1 cellular context compared by ENCODE assay signal in the genomic region with DNA sequence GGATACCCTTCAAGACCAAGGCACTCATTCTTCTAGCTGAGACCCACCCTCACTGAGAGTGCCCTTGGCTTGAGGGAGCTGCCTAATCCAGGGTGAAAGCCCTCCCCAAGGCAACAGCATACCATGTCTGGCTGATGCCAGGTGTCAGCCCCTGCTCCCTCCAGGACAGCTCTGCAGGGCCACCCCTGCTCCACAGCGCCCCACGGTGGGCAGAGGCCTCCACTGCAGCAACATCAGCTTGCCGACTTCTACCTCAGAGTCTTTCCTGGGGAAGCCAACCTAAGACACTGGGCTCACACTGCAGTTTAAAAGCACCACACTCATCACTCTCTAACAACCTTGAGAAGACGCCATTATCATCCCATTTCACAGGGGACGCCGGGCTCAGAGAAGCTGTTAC.
TF ChIP-seq lines count a peak whose summit lies in the region.

No MANE protein-coding gene starts in this region.

TF ChIP-seq in K562, 482 proteins besides CTCF, POLR2A, EP300 and RAD21:
- TF ChIP-seq, protein P1, sequence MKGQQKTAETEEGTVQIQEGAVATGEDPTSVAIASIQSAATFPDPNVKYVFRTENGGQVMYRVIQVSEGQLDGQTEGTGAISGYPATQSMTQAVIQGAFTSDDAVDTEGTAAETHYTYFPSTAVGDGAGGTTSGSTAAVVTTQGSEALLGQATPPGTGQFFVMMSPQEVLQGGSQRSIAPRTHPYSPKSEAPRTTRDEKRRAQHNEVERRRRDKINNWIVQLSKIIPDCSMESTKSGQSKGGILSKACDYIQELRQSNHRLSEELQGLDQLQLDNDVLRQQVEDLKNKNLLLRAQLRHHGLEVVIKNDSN (CRISPR knock-in tag; IDR thresholded peaks at IDR 0.05): 0 out of 2 replicates have a peak, but pooled peaks have one; percentile 7
- TF ChIP-seq STAG1 (CRISPR knock-in tag; IDR thresholded peaks at IDR 0.05; ENCODE audit: borderline replicate concordance) (peak; percentile 59; the same call in 1 of the 2 replicates), SMC3 (conservative IDR thresholded peaks at IDR 0.05; ENCODE audit: insufficient read depth, low read depth, low read length) (peak; percentile 64), UBTF (IDR thresholded peaks at IDR 0.05; ENCODE audit: borderline replicate concordance in 1 of 2, low read depth in 2 of 2, low read length in 2 of 2) (no peak)
